ENCODE assay signal across 1 cellular context in genomic region chr12:106522708-106523107, GRCh38.
TF ChIP-seq lines count a peak whose summit lies in the region.

No MANE protein-coding gene starts in this region.

TF ChIP-seq in K562, 482 proteins besides CTCF, POLR2A, EP300 and RAD21 (continued from another document and continues in another):
- no peak for TF ChIP-seq ZNF407 (IDR thresholded peaks at IDR 0.05; ENCODE audit: low read depth)
- peak; percentile 99 for TF ChIP-seq MAFF (IDR thresholded peaks at IDR 0.05; ENCODE audit: low read length)
- no peak for TF ChIP-seq GABPA (tag; conservative IDR thresholded peaks at IDR 0.05; ENCODE audit: low read depth)
- no peak for TF ChIP-seq SAFB2 (IDR thresholded peaks at IDR 0.05; ENCODE audit: borderline replicate concordance, low read depth, low read length, severe bottlenecking)
- TF ChIP-seq C11orf30 (IDR thresholded peaks at IDR 0.05; ENCODE audit: low read depth): peak; percentile 100
- TF ChIP-seq SMAD3 (CRISPR knock-in tag; conservative IDR thresholded peaks at IDR 0.05): no peak
- no peak for TF ChIP-seq DMBX1 (CRISPR knock-in tag; IDR thresholded peaks at IDR 0.05; ENCODE audit: borderline replicate concordance)
- no peak for TF ChIP-seq CHD4 (IDR thresholded peaks at IDR 0.05; ENCODE audit: insufficient read depth, insufficient replicate concordance, low read depth, low read length, poor library complexity, severe bottlenecking)
- TF ChIP-seq ZNF263 (CRISPR knock-in tag; IDR thresholded peaks at IDR 0.05; ENCODE audit: borderline replicate concordance): no peak
- TF ChIP-seq HDAC8 (tag; IDR thresholded peaks at IDR 0.05): no peak
- peak in 1 of 2 experiments; percentile 59; a peak in 1 of 4 replicates for TF ChIP-seq MLLT1 (IDR thresholded peaks at IDR 0.05)
- TF ChIP-seq ZNF764 (CRISPR knock-in tag; IDR thresholded peaks at IDR 0.05; ENCODE audit: low read depth): no peak
- TF ChIP-seq RFX7 (CRISPR knock-in tag; IDR thresholded peaks at IDR 0.05): no peak
- no peak for TF ChIP-seq HMG20A (CRISPR knock-in tag; conservative IDR thresholded peaks at IDR 0.05)
- TF ChIP-seq ARHGAP35 (IDR thresholded peaks at IDR 0.05; ENCODE audit: partially characterized antibody): peak; percentile 19
- TF ChIP-seq, protein P1, sequence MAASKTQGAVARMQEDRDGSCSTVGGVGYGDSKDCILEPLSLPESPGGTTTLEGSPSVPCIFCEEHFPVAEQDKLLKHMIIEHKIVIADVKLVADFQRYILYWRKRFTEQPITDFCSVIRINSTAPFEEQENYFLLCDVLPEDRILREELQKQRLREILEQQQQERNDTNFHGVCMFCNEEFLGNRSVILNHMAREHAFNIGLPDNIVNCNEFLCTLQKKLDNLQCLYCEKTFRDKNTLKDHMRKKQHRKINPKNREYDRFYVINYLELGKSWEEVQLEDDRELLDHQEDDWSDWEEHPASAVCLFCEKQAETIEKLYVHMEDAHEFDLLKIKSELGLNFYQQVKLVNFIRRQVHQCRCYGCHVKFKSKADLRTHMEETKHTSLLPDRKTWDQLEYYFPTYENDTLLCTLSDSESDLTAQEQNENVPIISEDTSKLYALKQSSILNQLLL (CRISPR knock-in tag; IDR thresholded peaks at IDR 0.05; ENCODE audit: borderline replicate concordance): no peak
- TF ChIP-seq DLX4 (CRISPR knock-in tag; IDR thresholded peaks at IDR 0.05): no peak
- no peak for TF ChIP-seq TAF7 (tag; IDR thresholded peaks at IDR 0.05)
- no peak for TF ChIP-seq ZNF134 (CRISPR knock-in tag; conservative IDR thresholded peaks at IDR 0.05)
- TF ChIP-seq ZNF668 (CRISPR knock-in tag; IDR thresholded peaks at IDR 0.05): no peak
- TF ChIP-seq NFRKB (IDR thresholded peaks at IDR 0.05; ENCODE audit: low read depth): no peak
- no peak for TF ChIP-seq ZBTB12 (CRISPR knock-in tag; IDR thresholded peaks at IDR 0.05)
- no peak for TF ChIP-seq ARID4B (CRISPR knock-in tag; IDR thresholded peaks at IDR 0.05)
- TF ChIP-seq NRF1 (conservative IDR thresholded peaks at IDR 0.05 in 1 of 2, IDR thresholded peaks at IDR 0.05 in 1 of 2): no peak
- no peak for TF ChIP-seq TEAD2 (tag; IDR thresholded peaks at IDR 0.05)
- TF ChIP-seq ARNT (IDR thresholded peaks at IDR 0.05): peak in 1 of 2 experiments; percentile 70; a peak in 1 of 4 replicates
- no peak for TF ChIP-seq ESRRA (IDR thresholded peaks at IDR 0.05; ENCODE audit: borderline replicate concordance, low read depth)
- TF ChIP-seq BHLHE40 (IDR thresholded peaks at IDR 0.05; ENCODE audit: low read length): peak; percentile 30; the same call in 1 of the 2 replicates
- TF ChIP-seq MCM5 (IDR thresholded peaks at IDR 0.05; ENCODE audit: low read depth): no peak
- no peak for TF ChIP-seq SUPT5H (IDR thresholded peaks at IDR 0.05)
- TF ChIP-seq MIER1 (IDR thresholded peaks at IDR 0.05; ENCODE audit: low read depth): no peak
- TF ChIP-seq, protein P2, sequence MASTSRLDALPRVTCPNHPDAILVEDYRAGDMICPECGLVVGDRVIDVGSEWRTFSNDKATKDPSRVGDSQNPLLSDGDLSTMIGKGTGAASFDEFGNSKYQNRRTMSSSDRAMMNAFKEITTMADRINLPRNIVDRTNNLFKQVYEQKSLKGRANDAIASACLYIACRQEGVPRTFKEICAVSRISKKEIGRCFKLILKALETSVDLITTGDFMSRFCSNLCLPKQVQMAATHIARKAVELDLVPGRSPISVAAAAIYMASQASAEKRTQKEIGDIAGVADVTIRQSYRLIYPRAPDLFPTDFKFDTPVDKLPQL (IDR thresholded peaks at IDR 0.05; ENCODE audit: extremely low read depth, insufficient read length): no peak
- no peak for TF ChIP-seq SREBF2 (CRISPR knock-in tag; IDR thresholded peaks at IDR 0.05)
- TF ChIP-seq, protein P3, sequence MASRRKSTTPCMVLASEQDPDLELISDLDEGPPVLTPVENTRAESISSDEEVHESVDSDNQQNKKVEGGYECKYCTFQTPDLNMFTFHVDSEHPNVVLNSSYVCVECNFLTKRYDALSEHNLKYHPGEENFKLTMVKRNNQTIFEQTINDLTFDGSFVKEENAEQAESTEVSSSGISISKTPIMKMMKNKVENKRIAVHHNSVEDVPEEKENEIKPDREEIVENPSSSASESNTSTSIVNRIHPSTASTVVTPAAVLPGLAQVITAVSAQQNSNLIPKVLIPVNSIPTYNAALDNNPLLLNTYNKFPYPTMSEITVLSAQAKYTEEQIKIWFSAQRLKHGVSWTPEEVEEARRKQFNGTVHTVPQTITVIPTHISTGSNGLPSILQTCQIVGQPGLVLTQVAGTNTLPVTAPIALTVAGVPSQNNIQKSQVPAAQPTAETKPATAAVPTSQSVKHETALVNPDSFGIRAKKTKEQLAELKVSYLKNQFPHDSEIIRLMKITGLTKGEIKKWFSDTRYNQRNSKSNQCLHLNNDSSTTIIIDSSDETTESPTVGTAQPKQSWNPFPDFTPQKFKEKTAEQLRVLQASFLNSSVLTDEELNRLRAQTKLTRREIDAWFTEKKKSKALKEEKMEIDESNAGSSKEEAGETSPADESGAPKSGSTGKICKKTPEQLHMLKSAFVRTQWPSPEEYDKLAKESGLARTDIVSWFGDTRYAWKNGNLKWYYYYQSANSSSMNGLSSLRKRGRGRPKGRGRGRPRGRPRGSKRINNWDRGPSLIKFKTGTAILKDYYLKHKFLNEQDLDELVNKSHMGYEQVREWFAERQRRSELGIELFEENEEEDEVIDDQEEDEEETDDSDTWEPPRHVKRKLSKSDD (conservative IDR thresholded peaks at IDR 0.05; ENCODE audit: low read length): no peak
- peak; percentile 76 for TF ChIP-seq DPF2 (IDR thresholded peaks at IDR 0.05)
- TF ChIP-seq SETDB1 (IDR thresholded peaks at IDR 0.05; ENCODE audit: low read length): no peak
- TF ChIP-seq, protein P4, sequence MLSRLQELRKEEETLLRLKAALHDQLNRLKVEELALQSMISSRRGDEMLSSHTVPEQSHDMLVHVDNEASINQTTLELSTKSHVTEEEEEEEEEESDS (CRISPR knock-in tag; IDR thresholded peaks at IDR 0.05): no peak
- no peak for TF ChIP-seq SMC3 (conservative IDR thresholded peaks at IDR 0.05; ENCODE audit: insufficient read depth, low read depth, low read length)
- TF ChIP-seq RNF2 (IDR thresholded peaks at IDR 0.05): no peak
- no peak for TF ChIP-seq MCM7 (IDR thresholded peaks at IDR 0.05)
- no peak for TF ChIP-seq NR2C1 (IDR thresholded peaks at IDR 0.05)
- no peak for TF ChIP-seq NR2C1 (tag; IDR thresholded peaks at IDR 0.05)
- no peak for TF ChIP-seq ETV6 (IDR thresholded peaks at IDR 0.05; ENCODE audit: borderline replicate concordance in 1 of 2, low read depth in 2 of 2, low read length in 1 of 2)
- no peak for TF ChIP-seq ETV6 (CRISPR knock-in tag; IDR thresholded peaks at IDR 0.05; ENCODE audit: borderline replicate concordance)
- peak in 1 of 2 experiments; percentile 64; a peak in 1 of 4 replicates for TF ChIP-seq HDAC1 (IDR thresholded peaks at IDR 0.05)
- peak; percentile 80 for TF ChIP-seq LARP7 (IDR thresholded peaks at IDR 0.05)
